16 cellular contexts compared by ENCODE assay signal in the genomic region with DNA sequence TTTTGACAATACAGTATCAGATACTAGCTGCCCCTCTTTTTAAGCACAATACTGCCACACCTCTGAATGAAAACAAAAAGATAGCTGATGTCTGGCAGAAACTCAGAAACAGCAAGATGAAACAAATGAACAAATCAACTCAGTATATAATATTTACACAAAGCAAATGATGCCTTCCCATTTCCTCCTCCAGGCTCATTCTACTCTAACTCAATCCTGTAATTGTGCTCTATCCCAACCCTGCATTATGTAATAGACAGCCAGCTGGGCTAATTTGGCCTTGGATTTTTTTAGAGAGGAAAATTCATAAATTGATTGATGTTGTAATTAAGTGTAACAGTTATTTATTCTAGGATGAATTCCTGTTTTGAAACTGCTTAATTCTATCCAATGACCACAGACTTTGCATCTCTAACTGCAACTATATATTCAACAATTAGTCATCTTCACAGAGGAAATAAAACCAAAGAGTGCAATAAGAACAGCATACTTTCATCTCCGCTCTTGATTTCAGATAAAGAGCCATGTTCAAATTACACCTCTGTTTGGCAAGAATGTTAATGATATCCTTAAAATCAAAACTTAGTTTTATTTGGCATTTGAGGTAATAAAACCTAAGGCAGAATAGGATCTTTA. TPM values are rescaled to one million over a fixed set of nuclear protein-coding genes. Genes with fewer than 3 reads are reported as not detected.
A peak's percentile ranks its signal among the peaks of the same experiment; 100 is the strongest.
DNase-seq lines count a peak whose midpoint lies in the region; ATAC-seq, FAIRE-seq and TF ChIP-seq lines count a peak whose summit lies in the region.
"Had no signal": no experiment of that assay in that cellular context is flagged by ENCODE, and none has a peak within 500 bp of the region (broad histone marks: within the 10 kb centered on the region; RNA-seq: fewer than 3 reads in every experiment).

No MANE protein-coding gene starts in this region.

- H3K9ac ChIP-seq in smooth muscle cell (ENCODE audit: low read depth): no peak overlapping the region

- no peak overlapping the region for H3K4me3 Mint-ChIP-seq in T-cell
- H3K4me3 Mint-ChIP-seq: activated naive CD8-positive, alpha-beta T cell treated with anti-CD3 and anti-CD28 coated beads, Interleukin-2, amount 50 U/mL, for 24 hours; memory B cell had no signal

- H3K27me3 Mint-ChIP-seq in T-cell: no peaks in the 10 kb centered on the region
- H3K27me3 Mint-ChIP-seq: activated naive CD8-positive, alpha-beta T cell treated with anti-CD3 and anti-CD28 coated beads, Interleukin-2, amount 50 U/mL, for 24 hours; memory B cell had no signal

- no peak overlapping the region for H3K4me3 ChIP-seq in smooth muscle cell
- no peak overlapping the region for H3K4me3 ChIP-seq in H7 (ENCODE audit: insufficient read depth, low read depth, low read length)
- H3K4me3 ChIP-seq: right atrium auricular region had no signal

- peak overlapping the region; percentile 53 to 61 for H3K27ac Mint-ChIP-seq in T-cell
- H3K27ac Mint-ChIP-seq: activated naive CD8-positive, alpha-beta T cell treated with anti-CD3 and anti-CD28 coated beads, Interleukin-2, amount 50 U/mL, for 24 hours; memory B cell had no signal

- no peaks in the 10 kb centered on the region for H3F3A ChIP-seq in smooth muscle cell (ENCODE audit: low read depth)

- H3K27ac ChIP-seq in smooth muscle cell (ENCODE audit: low read depth): no peak overlapping the region
- H3K27ac ChIP-seq: right atrium auricular region had no signal

- H4K20me1 ChIP-seq in smooth muscle cell (ENCODE audit: low read depth): peaks cover 30% of the 10 kb centered on the region

- POLR2A ChIA-PET in T-cell (lab: Charles Lee): no interaction called here

- TF ChIP-seq CTCF in smooth muscle cell (IDR thresholded peaks at IDR 0.05; ENCODE audit: borderline replicate concordance, insufficient read depth, poor library complexity, severe bottlenecking): no peak

- H3K27me3 ChIP-seq in smooth muscle cell (ENCODE audit: low read depth): no peaks in the 10 kb centered on the region
- no peaks in the 10 kb centered on the region for H3K27me3 ChIP-seq in H7 (ENCODE audit: control insufficient read depth, insufficient read depth, low read length)
- H3K27me3 ChIP-seq: right atrium auricular region had no signal

- no peak for ATAC-seq in T-cell (replicated peaks in 1 of 4)
- ATAC-seq in GM21526 (IDR thresholded peaks at IDR 0.05; ENCODE audit: low FRiP score, unreplicated experiment): no peak
- ATAC-seq: activated naive CD8-positive, alpha-beta T cell treated with anti-CD3 and anti-CD28 coated beads, Interleukin-2, amount 50 U/mL, for 24 hours had no signal

- H3K4me1 Mint-ChIP-seq in T-cell: peaks cover 61 to 64% (median 62%) of the 10 kb centered on the region in 3 donors

- H3K36me3 ChIP-seq in smooth muscle cell (ENCODE audit: low read depth): no peaks in the 10 kb centered on the region
- no peaks in the 10 kb centered on the region for H3K36me3 ChIP-seq in H7 (replicated peaks; ENCODE audit: control insufficient read depth, insufficient read depth, low read length)
- H3K36me3 ChIP-seq: right atrium auricular region had no signal

- H3K4me1 ChIP-seq in smooth muscle cell (ENCODE audit: low read depth): peaks cover 14% of the 10 kb centered on the region

- no peaks in the 10 kb centered on the region for H3K9me3 ChIP-seq in smooth muscle cell (replicated peaks; ENCODE audit: low read depth)
- H3K9me3 ChIP-seq: right atrium auricular region had no signal

- CTCF ChIA-PET in T-cell (lab: Charles Lee): interaction anchor here in 1 of 2 donors (0.5 to 1.4 kb wide), 2 partner anchors 25 to 223 kb away, joined by 3 to 4 read pairs; a partner anchor contains a TSS

- H3K36me3 Mint-ChIP-seq in T-cell: peaks cover 29% of the 10 kb centered on the region

- 97% methylated on average over 1 of the region's 1 CpG for WGBS in smooth muscle cell (ENCODE audit: low lambda C conversion rate)

- H2AFZ ChIP-seq in smooth muscle cell (ENCODE audit: low read depth): no peak overlapping the region

- peak; percentile 42 for DNase-seq in CD1c-positive myeloid dendritic cell (ENCODE audit: extremely low spot score)
- peak; percentile 11 for DNase-seq in HCEC 1CT
- DNase-seq in T-cell: no peak
- no peak for DNase-seq in smooth muscle cell (lab: John Stamatoyannopoulos, UW; ENCODE audit: unreplicated experiment)
- no peak for DNase-seq in NCI-H2029 (lab: John Stamatoyannopoulos, UW)
- DNase-seq in H7: no peak
- DNase-seq: activated CD4-positive, alpha-beta T cell treated with anti-CD3 and anti-CD28 coated beads for 4 hours; activated naive CD8-positive, alpha-beta T cell treated with anti-CD3 and anti-CD28 coated beads, Interleukin-2, amount 50 U/mL, for 24 hours; NCI-H226; Right ventricle myocardium superior; trophoblast cell had no signal

- no peaks in the 10 kb centered on the region for H3K9me3 Mint-ChIP-seq in T-cell
- H3K9me3 Mint-ChIP-seq: activated naive CD8-positive, alpha-beta T cell treated with anti-CD3 and anti-CD28 coated beads, Interleukin-2, amount 50 U/mL, for 24 hours; memory B cell had no signal

- peak; percentile 92 for FAIRE-seq in islet of Langerhans (lab: Jason Lieb, UNC)

- H3K4me2 ChIP-seq in smooth muscle cell: no peak overlapping the region

- peaks cover 81% of the 10 kb centered on the region for H3K79me2 ChIP-seq in smooth muscle cell (ENCODE audit: low read depth)

RNA-seq across cellular contexts. Expression of a gene that starts 6.1 kb away (rescaled TPM):
- 10 to 100 TPM; 40.5 to 51.1 (median 49.0) TPM for total RNA-seq in T-cell
- 32.5 and 35.7 TPM in 2 replicates for total RNA-seq in smooth muscle cell
- 49.1 and 57.8 TPM in 2 replicates for polyA plus RNA-seq in smooth muscle cell
- total RNA-seq in H7 (2014; rRNA removed; shearing (Covaris generic)): 53.9 and 64.1 TPM in 2 replicates

RNA-seq across cellular contexts. Expression of a gene that starts 6.2 kb away (rescaled TPM):
- total RNA-seq in T-cell (10 to 100 TPM; 11.7 to 20.4 (median 16.3) TPM), smooth muscle cell (28.0 and 29.1 TPM in 2 replicates)
- 18.1 and 18.8 TPM in 2 replicates for polyA plus RNA-seq in smooth muscle cell
- 44.4 and 51.5 TPM in 2 replicates for total RNA-seq in H7 (2014; rRNA removed; shearing (Covaris generic))

RNA-seq across cellular contexts. Expression of a gene that starts 56.4 kb away (rescaled TPM):
- 10 to 100 TPM; 11.5 to 16.9 (median 15.2) TPM for total RNA-seq in T-cell
- total RNA-seq in smooth muscle cell: 0.13 TPM in 1 of 2 replicates, not detected in the other
- not detected in 2 replicates for polyA plus RNA-seq in smooth muscle cell
- total RNA-seq in H7 (2014; rRNA removed; shearing (Covaris generic)): not detected in 2 replicates
- total RNA-seq: HT-29, right atrium auricular region, Right ventricle myocardium superior had no signal

Comparison
In these comparisons a context has a peak if more than half of its experiments do, and no peak if none do; other contexts are left out.
1. DNase-seq: peak in CD1c-positive myeloid dendritic cell (single experiment) and HCEC 1CT (single experiment); none in T-cell (0 of 34), smooth muscle cell (single experiment), NCI-H2029 (single experiment) and H7 (single experiment).
2. RNA of a gene that starts 56.4 kb away (total RNA-seq): 11.5 to 16.9 TPM in T-cell; 0.13 TPM in smooth muscle cell and not detected in H7; every median in the first group is over 10 times any median in the second.